9 cellular contexts compared by ENCODE assay signal in genomic region chr11:33829430-33830141, GRCh38. TPM values are rescaled to one million over a fixed set of nuclear protein-coding genes. Genes with fewer than 3 reads are reported as not detected.
DNase-seq lines count a peak whose midpoint lies in the region; ATAC-seq and TF ChIP-seq lines count a peak whose summit lies in the region.
"Had no signal": no experiment of that assay in that cellular context is flagged by ENCODE, and none has a peak within 500 bp of the region (broad histone marks: within the 10 kb centered on the region; RNA-seq: fewer than 3 reads in every experiment).

No MANE protein-coding gene starts in this region.

- H3K4me3 ChIP-seq in mucosa of descending colon: no peak overlapping the region
- H3K4me3 ChIP-seq: BLaER1 had no signal

- no peak for TF ChIP-seq POLR2A in erythroblast (IDR thresholded peaks at IDR 0.05; ENCODE audit: low read length)

- H3K4me1 ChIP-seq in mucosa of descending colon (ENCODE audit: low read depth): peaks cover 8% of the 10 kb centered on the region

- DNase-seq in DMS 273 (lab: John Stamatoyannopoulos, UW; ENCODE audit: unreplicated experiment) (peak; percentile 67), DMS 273 treated with DMSO at 0.1 percent for 48 hours (lab: John Stamatoyannopoulos, UW) (no peak), NCI-H526 treated with DMSO at 0.1 percent for 48 hours (lab: John Stamatoyannopoulos, UW) (peak; percentile 39), erythroblast (lab: John Stamatoyannopoulos, UW) (peak; percentile 69 to 77), mucosa of descending colon (peak in 2 of 3 donors; percentile 58 to 81)
- peak; percentile 9 for DNase-seq in activated CD8-positive, alpha-beta memory T cell treated with anti-CD3 and anti-CD28 coated beads, Interleukin-2, amount 50 U/mL, for 24 hours (ENCODE audit: extremely low read depth)
- peak; percentile 23 to 63 (median 39) for DNase-seq in stimulated activated naive CD4-positive, alpha-beta T cell (lab: John Stamatoyannopoulos, UW)

- no peaks in the 10 kb centered on the region for H3K9me3 ChIP-seq in mucosa of descending colon
- H3K9me3 ChIP-seq: BLaER1 had no signal

- TF ChIP-seq CTCF in mucosa of descending colon (IDR thresholded peaks at IDR 0.05): peak; percentile 39

- intact Hi-C loops in mucosa of descending colon (cut with DNase I, micrococcal nuclease): loop anchor here (5.0 to 10.0 kb wide), 2 partner anchors 465 to 467 kb away; no protein-coding TSS in a partner anchor

- H3K36me3 ChIP-seq in mucosa of descending colon (ENCODE audit: low read depth): no peaks in the 10 kb centered on the region
- H3K36me3 ChIP-seq: BLaER1 had no signal

- ATAC-seq in HG03039 (IDR thresholded peaks at IDR 0.05; ENCODE audit: unreplicated experiment): peak; percentile 72
- ATAC-seq in mucosa of descending colon: peak; percentile 74

RNA-seq across cellular contexts. Expression of gene FBXO3, which starts 55.3 kb away (rescaled TPM):
- total RNA-seq in mucosa of descending colon: 10 to 100 TPM; 27.3 to 36.0 (median 34.5) TPM
